Comparison of ENCODE assay signal across 23 cellular contexts in genomic region chr9:113267911-113268563, GRCh38. TPM values are rescaled to one million over a fixed set of nuclear protein-coding genes. Genes with fewer than 3 reads are reported as not detected.
DNase-seq lines count a peak whose midpoint lies in the region; ATAC-seq lines count a peak whose summit lies in the region.
"Had no signal": no experiment of that assay in that cellular context is flagged by ENCODE, and none has a peak within 500 bp of the region (broad histone marks: within the 10 kb centered on the region; RNA-seq: fewer than 3 reads in every experiment).

No MANE protein-coding gene starts in this region.

- H3K4me1 Mint-ChIP-seq in activated CD4-positive, alpha-beta T cell treated with anti-CD3 and anti-CD28 coated beads for 36 hours: peaks cover 16% of the 10 kb centered on the region
- peaks cover 19% of the 10 kb centered on the region for H3K4me1 Mint-ChIP-seq in activated T-helper 17 cell treated with anti-CD3 and anti-CD28 coated beads, Interleukin-2, amount 50 U/mL, for 72 hours
- peaks cover 8 to 22% (median 13%) of the 10 kb centered on the region in 7 donors for H3K4me1 Mint-ChIP-seq in naive thymus-derived CD4-positive, alpha-beta T cell
- H3K4me1 Mint-ChIP-seq: B cell had no signal

- CTCF ChIA-PET in activated CD4-positive, alpha-beta T cell treated with anti-CD3 and anti-CD28 coated beads for 36 hours (lab: Charles Lee): interaction anchor here (0.6 kb wide), 1 partner anchor 396 kb away, joined by 3 read pairs; no protein-coding TSS in a partner anchor
- CTCF ChIA-PET in naive thymus-derived CD4-positive, alpha-beta T cell (lab: Charles Lee): no interaction called here

- H3K27me3 Mint-ChIP-seq in activated CD4-positive, alpha-beta T cell treated with anti-CD3 and anti-CD28 coated beads for 36 hours: no peaks in the 10 kb centered on the region
- no peaks in the 10 kb centered on the region for H3K27me3 Mint-ChIP-seq in activated T-helper 17 cell treated with anti-CD3 and anti-CD28 coated beads, Interleukin-2, amount 50 U/mL, for 72 hours
- H3K27me3 Mint-ChIP-seq in naive thymus-derived CD4-positive, alpha-beta T cell: no peaks in the 10 kb centered on the region
- H3K27me3 Mint-ChIP-seq: B cell; CD4-positive, alpha-beta T cell; IgD-negative memory B cell had no signal

- no peaks in the 10 kb centered on the region for H3K4me1 ChIP-seq in naive thymus-derived CD4-positive, alpha-beta T cell (ENCODE audit: control insufficient read depth in 2 of 2, insufficient read depth in 2 of 2, low read length in 2 of 2)
- H3K4me1 ChIP-seq: HAP-1 had no signal

- no peak overlapping the region for H3K4me3 ChIP-seq in naive thymus-derived CD4-positive, alpha-beta T cell (ENCODE audit: low read length)
- H3K4me3 ChIP-seq: HAP-1 had no signal

- H3K27ac ChIP-seq in naive thymus-derived CD4-positive, alpha-beta T cell (ENCODE audit: low read depth, low read length): no peak overlapping the region
- H3K27ac ChIP-seq: 22Rv1 had no signal

- H3K36me3 Mint-ChIP-seq in activated CD4-positive, alpha-beta T cell treated with anti-CD3 and anti-CD28 coated beads for 36 hours (ENCODE audit: low read depth): peaks cover 41% of the 10 kb centered on the region
- H3K36me3 Mint-ChIP-seq in activated T-helper 17 cell treated with anti-CD3 and anti-CD28 coated beads, Interleukin-2, amount 50 U/mL, for 72 hours (ENCODE audit: low read depth): no peaks in the 10 kb centered on the region
- H3K36me3 Mint-ChIP-seq in naive thymus-derived CD4-positive, alpha-beta T cell: peaks cover 14 to 38% (median 22%) of the 10 kb centered on the region in 5 donors

- no peaks in the 10 kb centered on the region for H3K9me3 Mint-ChIP-seq in activated CD4-positive, alpha-beta T cell treated with anti-CD3 and anti-CD28 coated beads for 36 hours (ENCODE audit: low read depth)
- no peaks in the 10 kb centered on the region for H3K9me3 Mint-ChIP-seq in activated T-helper 17 cell treated with anti-CD3 and anti-CD28 coated beads, Interleukin-2, amount 50 U/mL, for 72 hours
- peaks cover 0 to 2% (median 0%) of the 10 kb centered on the region in 11 donors for H3K9me3 Mint-ChIP-seq in naive thymus-derived CD4-positive, alpha-beta T cell
- H3K9me3 Mint-ChIP-seq: CD4-positive, alpha-beta T cell; IgD-negative memory B cell had no signal

- no peak for DNase-seq in activated CD4-positive, alpha-beta T cell treated with anti-CD3 and anti-CD28 coated beads for 36 hours
- no peak for DNase-seq in activated CD4-positive, alpha-beta T cell treated with anti-CD3 and anti-CD28 coated beads, Interleukin-2, amount 50 U/mL, for 48 hours
- DNase-seq in CMK (ENCODE audit: low read depth) (peak; percentile 40), anterior cingulate cortex (lab: John Stamatoyannopoulos, UW) (no peak)
- no peak for DNase-seq in naive thymus-derived CD4-positive, alpha-beta T cell
- DNase-seq: CD4-positive, alpha-beta T cell; DMS79; NCI-H1105 treated with DMSO at 0.1 percent for 48 hours; NCI-H1694 treated with DMSO at 0.1 percent for 48 hours; NCI-H345; NCI-H69 had no signal

- intact Hi-C loops in activated CD4-positive, alpha-beta T cell treated with anti-CD3 and anti-CD28 coated beads for 36 hours (cut with DNase I, micrococcal nuclease): no loop called here
- intact Hi-C loops in naive thymus-derived CD4-positive, alpha-beta T cell (cut with micrococcal nuclease): no loop called here

- H3K27ac Mint-ChIP-seq in activated CD4-positive, alpha-beta T cell treated with anti-CD3 and anti-CD28 coated beads for 36 hours: peak overlapping the region; percentile 28
- H3K27ac Mint-ChIP-seq in activated T-helper 17 cell treated with anti-CD3 and anti-CD28 coated beads, Interleukin-2, amount 50 U/mL, for 72 hours: peak overlapping the region; percentile 52
- peak overlapping the region in 6 of 9 donors; percentile 28 to 75 (median 68) for H3K27ac Mint-ChIP-seq in naive thymus-derived CD4-positive, alpha-beta T cell
- H3K27ac Mint-ChIP-seq: B cell; CD4-positive, alpha-beta T cell had no signal

- no peak overlapping the region for H3K4me3 Mint-ChIP-seq in activated CD4-positive, alpha-beta T cell treated with anti-CD3 and anti-CD28 coated beads for 36 hours
- no peak overlapping the region for H3K4me3 Mint-ChIP-seq in activated T-helper 17 cell treated with anti-CD3 and anti-CD28 coated beads, Interleukin-2, amount 50 U/mL, for 72 hours
- H3K4me3 Mint-ChIP-seq in naive thymus-derived CD4-positive, alpha-beta T cell: no peak overlapping the region
- H3K4me3 Mint-ChIP-seq: B cell; CD4-positive, alpha-beta T cell; IgD-negative memory B cell had no signal

- POLR2A ChIA-PET in activated CD4-positive, alpha-beta T cell treated with anti-CD3 and anti-CD28 coated beads for 36 hours (lab: Charles Lee): no interaction called here
- POLR2A ChIA-PET in naive thymus-derived CD4-positive, alpha-beta T cell (lab: Charles Lee): interaction anchor here (0.6 kb wide), 1 partner anchor 8 kb away, joined by 3 read pairs; no protein-coding TSS in a partner anchor

- no peak for ATAC-seq in activated CD4-positive, alpha-beta T cell treated with anti-CD3 and anti-CD28 coated beads for 36 hours
- ATAC-seq in activated T-helper 17 cell treated with anti-CD3 and anti-CD28 coated beads, Interleukin-2, amount 50 U/mL, for 72 hours (replicated peaks): no peak
- no peak for ATAC-seq in naive thymus-derived CD4-positive, alpha-beta T cell
- no peak for ATAC-seq in GM19463 (IDR thresholded peaks at IDR 0.05; ENCODE audit: unreplicated experiment)
- ATAC-seq in GM21515 (IDR thresholded peaks at IDR 0.05; ENCODE audit: unreplicated experiment): no peak

- H3K9me3 ChIP-seq in naive thymus-derived CD4-positive, alpha-beta T cell (ENCODE audit: control insufficient read depth in 2 of 3, low read length in 3 of 3): no peaks in the 10 kb centered on the region
- H3K9me3 ChIP-seq: HAP-1 had no signal

- H3K27me3 ChIP-seq in naive thymus-derived CD4-positive, alpha-beta T cell (ENCODE audit: control insufficient read depth in 2 of 2, insufficient read depth in 2 of 2, low read length in 2 of 2): no peaks in the 10 kb centered on the region

- H3K36me3 ChIP-seq in naive thymus-derived CD4-positive, alpha-beta T cell (ENCODE audit: control insufficient read depth in 2 of 3, insufficient read depth in 3 of 3, low read length in 3 of 3): peaks cover 20 to 67% (median 32%) of the 10 kb centered on the region in 3 experiments

RNA-seq across cellular contexts. Expression of gene CDC26, which starts 7.3 kb away (rescaled TPM):
- total RNA-seq in activated CD4-positive, alpha-beta T cell treated with anti-CD3 and anti-CD28 coated beads for 36 hours: 10 to 100 TPM; 27.5 to 44.2 TPM
- 10 to 100 TPM; 47.0 to 47.9 TPM for total RNA-seq in activated T-helper 17 cell treated with anti-CD3 and anti-CD28 coated beads, Interleukin-2, amount 50 U/mL, for 72 hours
- total RNA-seq in naive thymus-derived CD4-positive, alpha-beta T cell: 10 to 100 TPM; 21.7 to 40.3 (median 34.4) TPM
- 100 to 1,000 TPM; 180 to 185 TPM for polyA plus RNA-seq in naive thymus-derived CD4-positive, alpha-beta T cell

RNA-seq across cellular contexts. Expression of gene PRPF4, which starts 7.4 kb away (rescaled TPM):
- 10 to 100 TPM; 51.5 to 53.1 TPM for total RNA-seq in activated CD4-positive, alpha-beta T cell treated with anti-CD3 and anti-CD28 coated beads for 36 hours
- 10 to 100 TPM; 41.3 to 51.1 TPM for total RNA-seq in activated T-helper 17 cell treated with anti-CD3 and anti-CD28 coated beads, Interleukin-2, amount 50 U/mL, for 72 hours
- total RNA-seq in naive thymus-derived CD4-positive, alpha-beta T cell: 10 to 100 TPM; 17.4 to 36.9 (median 22.0) TPM
- 10 to 100 TPM; 19.7 to 29.6 TPM for polyA plus RNA-seq in naive thymus-derived CD4-positive, alpha-beta T cell

RNA-seq across cellular contexts. Expression of gene RNF183, which starts 35.1 kb away (rescaled TPM):
- under 1 TPM; 0.37 to 0.64 TPM for total RNA-seq in activated CD4-positive, alpha-beta T cell treated with anti-CD3 and anti-CD28 coated beads for 36 hours
- total RNA-seq in activated T-helper 17 cell treated with anti-CD3 and anti-CD28 coated beads, Interleukin-2, amount 50 U/mL, for 72 hours: 10 to 100 TPM in 1 of 2 donors, 1 to 10 TPM in 1; 1.9 to 10.9 TPM
- total RNA-seq in naive thymus-derived CD4-positive, alpha-beta T cell: not detected
- polyA plus RNA-seq in naive thymus-derived CD4-positive, alpha-beta T cell: not detected
- total RNA-seq: B cell, G401, HT1080, LHCN-M2, RPMI7951 had no signal
- polyA plus RNA-seq: AG04450, IgD-negative memory B cell had no signal

RNA-seq across cellular contexts. Expression of gene SLC31A1, which starts 46.7 kb away (rescaled TPM):
- total RNA-seq in activated CD4-positive, alpha-beta T cell treated with anti-CD3 and anti-CD28 coated beads for 36 hours: 10 to 100 TPM; 14.8 to 18.2 TPM
- total RNA-seq in activated T-helper 17 cell treated with anti-CD3 and anti-CD28 coated beads, Interleukin-2, amount 50 U/mL, for 72 hours: 10 to 100 TPM; 13.1 to 17.3 TPM
- total RNA-seq in naive thymus-derived CD4-positive, alpha-beta T cell: 10 to 100 TPM in 1 of 5 experiments, 1 to 10 TPM in 4; 4.5 to 10.4 (median 4.7) TPM
- 1 to 10 TPM; 3.0 to 4.1 TPM for polyA plus RNA-seq in naive thymus-derived CD4-positive, alpha-beta T cell

RNA-seq across cellular contexts. Expression of gene FKBP15, which starts 47.0 kb away (rescaled TPM):
- total RNA-seq in activated CD4-positive, alpha-beta T cell treated with anti-CD3 and anti-CD28 coated beads for 36 hours: 10 to 100 TPM; 34.0 to 44.2 TPM
- 10 to 100 TPM; 41.2 to 41.5 TPM for total RNA-seq in activated T-helper 17 cell treated with anti-CD3 and anti-CD28 coated beads, Interleukin-2, amount 50 U/mL, for 72 hours
- total RNA-seq in naive thymus-derived CD4-positive, alpha-beta T cell: 10 to 100 TPM; 22.4 to 50.6 (median 33.4) TPM
- 10 to 100 TPM in 1 of 2 donors, 1 to 10 TPM in 1; 8.8 to 18.1 TPM for polyA plus RNA-seq in naive thymus-derived CD4-positive, alpha-beta T cell
